ENCODE assay signal across 20 cellular contexts in genomic region chr11:115269193-115269592, GRCh38.
DNase-seq lines count a peak whose midpoint lies in the region; ATAC-seq and TF ChIP-seq lines count a peak whose summit lies in the region.
"Had no signal": no experiment of that assay in that cellular context is flagged by ENCODE, and none has a peak within 500 bp of the region (broad histone marks: within the 10 kb centered on the region; RNA-seq: fewer than 3 reads in every experiment).

No MANE protein-coding gene starts in this region.

- DNase-seq in glutamatergic neuron (no peak), retina (peak; percentile 64)
- DNase-seq in activated CD8-positive, alpha-beta T cell treated with anti-CD3 and anti-CD28 coated beads, Interleukin-2, amount 10 ng/mL, durations not matched to agents 7 days and 5 days = no peak
- DNase-seq: Calu3; CD4-positive, alpha-beta memory T cell; DMS53; H9; Karpas-422; NCI-H1694 treated with DMSO at 0.1 percent for 48 hours; NCI-H2107; SIG-M5 had no signal

- no peaks in the 10 kb centered on the region for H3K36me3 ChIP-seq in KMS-11 (ENCODE audit: insufficient read depth)
- H3K36me3 ChIP-seq: BLaER1 had no signal

- ATAC-seq in HG03025 (IDR thresholded peaks at IDR 0.05; ENCODE audit: low FRiP score, unreplicated experiment) (no peak), HG02938 (IDR thresholded peaks at IDR 0.05; ENCODE audit: unreplicated experiment) (no peak)
- ATAC-seq in activated CD8-positive, alpha-beta T cell treated with anti-CD3 and anti-CD28 coated beads, Interleukin-2, amount 10 ng/mL, durations not matched to agents 7 days and 5 days = no peak
- ATAC-seq: A549 had no signal

- peaks cover 40% of the 10 kb centered on the region for H3K9me3 Mint-ChIP-seq in glutamatergic neuron (ENCODE audit: unreplicated experiment)
- no peaks in the 10 kb centered on the region for H3K9me3 Mint-ChIP-seq in activated CD8-positive, alpha-beta T cell treated with anti-CD3 and anti-CD28 coated beads, Interleukin-2, amount 10 ng/mL, durations not matched to agents 7 days and 5 days (ENCODE audit: insufficient read depth)
- H3K9me3 Mint-ChIP-seq: CD4-positive, alpha-beta memory T cell; H9 had no signal

- H3K4me2 ChIP-seq in KMS-11 = peak overlapping the region; percentile 98
- H3K4me2 ChIP-seq: A549, BLaER1, PC-9 had no signal

- H3K27ac Mint-ChIP-seq in glutamatergic neuron (ENCODE audit: unreplicated experiment) = peak overlapping the region; percentile 73
- no peak overlapping the region for H3K27ac Mint-ChIP-seq in activated CD8-positive, alpha-beta T cell treated with anti-CD3 and anti-CD28 coated beads, Interleukin-2, amount 10 ng/mL, durations not matched to agents 7 days and 5 days
- H3K27ac Mint-ChIP-seq: CD4-positive, alpha-beta memory T cell; H9 had no signal

- H3K4me3 ChIP-seq in KMS-11 (IDR thresholded peaks at IDR 0.05; ENCODE audit: insufficient read depth, low read depth, low read length) = no peak overlapping the region
- H3K4me3 ChIP-seq: A549, BLaER1, PC-9 had no signal

- POLR2A ChIA-PET in activated CD8-positive, alpha-beta T cell treated with anti-CD3 and anti-CD28 coated beads, Interleukin-2, amount 10 ng/mL, durations not matched to agents 7 days and 5 days (lab: Charles Lee) = no interaction called here

- no peak overlapping the region for H2AFZ ChIP-seq in KMS-11 (ENCODE audit: low read depth)
- H2AFZ ChIP-seq: PC-9 had no signal

- CTCF ChIA-PET in activated CD8-positive, alpha-beta T cell treated with anti-CD3 and anti-CD28 coated beads, Interleukin-2, amount 10 ng/mL, durations not matched to agents 7 days and 5 days (lab: Charles Lee) = no interaction called here

- no peaks in the 10 kb centered on the region for H4K20me1 ChIP-seq in KMS-11 (ENCODE audit: insufficient read depth)
- H4K20me1 ChIP-seq: BLaER1 had no signal

- H3K27ac ChIP-seq in KMS-11 (peak overlapping the region; percentile 99), angular gyrus (ENCODE audit: low read depth, low read length) (peak overlapping the region; percentile 23)
- H3K27ac ChIP-seq: A549, BLaER1, HL-60, PC-9, RWPE1 had no signal

- TF ChIP-seq CTCF in KMS-11 (conservative IDR thresholded peaks at IDR 0.05; ENCODE audit: low read depth, low read length) = no peak
- TF ChIP-seq CTCF in glutamatergic neuron (IDR thresholded peaks at IDR 0.05; ENCODE audit: partially characterized antibody, unreplicated experiment) = no peak

- H3K4me1 ChIP-seq in KMS-11 (ENCODE audit: low read depth, poor library complexity, severe bottlenecking) = peaks cover 97% of the 10 kb centered on the region
- H3K4me1 ChIP-seq: A549 had no signal

- peak overlapping the region; percentile 64 for H3K4me3 Mint-ChIP-seq in glutamatergic neuron (ENCODE audit: unreplicated experiment)
- no peak overlapping the region for H3K4me3 Mint-ChIP-seq in activated CD8-positive, alpha-beta T cell treated with anti-CD3 and anti-CD28 coated beads, Interleukin-2, amount 10 ng/mL, durations not matched to agents 7 days and 5 days
- H3K4me3 Mint-ChIP-seq: CD4-positive, alpha-beta memory T cell; H9 had no signal

- peaks cover 38% of the 10 kb centered on the region for H3K79me2 ChIP-seq in KMS-11 (ENCODE audit: insufficient read depth, low read depth)

- peaks cover 5% of the 10 kb centered on the region for H3K36me3 Mint-ChIP-seq in glutamatergic neuron (ENCODE audit: unreplicated experiment)
- no peaks in the 10 kb centered on the region for H3K36me3 Mint-ChIP-seq in activated CD8-positive, alpha-beta T cell treated with anti-CD3 and anti-CD28 coated beads, Interleukin-2, amount 10 ng/mL, durations not matched to agents 7 days and 5 days (ENCODE audit: low read depth)
- H3K36me3 Mint-ChIP-seq: CD4-positive, alpha-beta memory T cell had no signal

- peaks cover 64% of the 10 kb centered on the region for H3K4me1 Mint-ChIP-seq in glutamatergic neuron (ENCODE audit: low read depth, unreplicated experiment)
- no peaks in the 10 kb centered on the region for H3K4me1 Mint-ChIP-seq in activated CD8-positive, alpha-beta T cell treated with anti-CD3 and anti-CD28 coated beads, Interleukin-2, amount 10 ng/mL, durations not matched to agents 7 days and 5 days (ENCODE audit: low read depth)
- H3K4me1 Mint-ChIP-seq: CD4-positive, alpha-beta memory T cell had no signal

- H3K27me3 ChIP-seq in KMS-11 (ENCODE audit: insufficient read depth, low read depth) = no peaks in the 10 kb centered on the region
- H3K27me3 ChIP-seq: BLaER1 had no signal

- peak overlapping the region; percentile 70; the same call in 1 of the 2 replicates for H3K9ac ChIP-seq in KMS-11
- H3K9ac ChIP-seq: BLaER1 had no signal

- H3K27me3 Mint-ChIP-seq in glutamatergic neuron (ENCODE audit: unreplicated experiment) = peaks cover 16% of the 10 kb centered on the region
- no peaks in the 10 kb centered on the region for H3K27me3 Mint-ChIP-seq in activated CD8-positive, alpha-beta T cell treated with anti-CD3 and anti-CD28 coated beads, Interleukin-2, amount 10 ng/mL, durations not matched to agents 7 days and 5 days (ENCODE audit: low read depth)
